ENCODE assay signal across 10 cellular contexts in the genomic region with DNA sequence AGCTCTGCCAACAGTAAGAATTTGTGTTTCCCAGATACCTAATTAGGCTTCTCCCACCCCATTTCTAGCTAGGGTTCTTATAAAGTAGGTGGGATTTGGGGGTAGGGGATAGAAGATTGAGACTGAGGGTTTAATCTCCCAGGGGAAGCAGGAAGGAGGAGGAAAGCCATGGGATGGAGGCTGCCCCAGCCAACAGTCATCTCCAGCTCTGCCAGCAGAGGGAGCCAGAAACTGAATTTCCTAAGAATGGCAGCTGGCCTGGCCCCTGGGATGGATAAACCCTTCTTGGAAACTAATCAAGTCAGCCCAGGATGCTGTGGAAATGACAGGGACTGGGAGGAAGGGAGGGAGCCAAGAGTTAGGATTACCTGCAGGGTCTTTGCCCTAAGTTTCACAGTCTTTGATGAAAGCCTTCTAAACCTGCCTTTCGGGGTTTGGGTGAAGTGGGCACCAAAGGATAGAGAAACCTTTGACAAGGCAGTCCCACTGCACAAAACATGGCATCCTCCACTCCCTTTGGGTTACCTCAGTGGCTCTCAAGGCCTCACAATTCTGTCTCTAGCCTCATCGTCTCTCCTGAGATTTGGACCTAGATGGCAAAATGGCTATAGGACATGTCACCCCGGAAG. TPM values are rescaled to one million over a fixed set of nuclear protein-coding genes. Genes with fewer than 3 reads are reported as not detected.
A peak's percentile ranks its signal among the peaks of the same experiment; 100 is the strongest.
DNase-seq lines count a peak whose midpoint lies in the region; ATAC-seq, FAIRE-seq and TF ChIP-seq lines count a peak whose summit lies in the region.
"Had no signal": no experiment of that assay in that cellular context is flagged by ENCODE, and none has a peak within 500 bp of the region (broad histone marks: within the 10 kb centered on the region; RNA-seq: fewer than 3 reads in every experiment).

No MANE protein-coding gene starts in this region.

- H3K36me3 ChIP-seq in astrocyte (ENCODE audit: insufficient read depth, low read length) (no peaks in the 10 kb centered on the region), hepatocyte (replicated peaks; ENCODE audit: insufficient read depth, low read depth) (no peaks in the 10 kb centered on the region)
- H3K36me3 ChIP-seq: BLaER1 treated with 17β-estradiol and CSF1 and Interleukin-3, amounts not matched to agents 10 nM and 100 nM had no signal

- DNase-seq in NCI-H524 (lab: John Stamatoyannopoulos, UW) = peak; percentile 59 to 86
- DNase-seq in NCI-H524 treated with DMSO at 0.1 percent for 48 hours (lab: John Stamatoyannopoulos, UW) = no peak
- peak; percentile 56 for DNase-seq in LHCN-M2 (ENCODE audit: low read depth)
- peak; percentile 69 for DNase-seq in SK-N-DZ (ENCODE audit: low spot score)
- no peak for DNase-seq in astrocyte (ENCODE audit: low read depth)
- peak; percentile 56 for DNase-seq in hepatocyte (ENCODE audit: low spot score)
- DNase-seq in stimulated activated CD4-positive, alpha-beta T cell treated with anti-CD3 and anti-CD28 coated beads, Interleukin-15, amount 100 ng/mL, for 24 hours = peak; percentile 54

- H3K4me2 ChIP-seq in astrocyte (ENCODE audit: low read length) (no peak overlapping the region), hepatocyte (no peak overlapping the region)
- H3K4me2 ChIP-seq: BLaER1 treated with 17β-estradiol and CSF1 and Interleukin-3, amounts not matched to agents 10 nM and 100 nM had no signal

- H4K20me1 ChIP-seq in astrocyte (ENCODE audit: insufficient read depth, low read length) (no peaks in the 10 kb centered on the region), hepatocyte (ENCODE audit: insufficient read depth, poor library complexity, severe bottlenecking) (no peaks in the 10 kb centered on the region)
- H4K20me1 ChIP-seq: BLaER1 treated with 17β-estradiol and CSF1 and Interleukin-3, amounts not matched to agents 10 nM and 100 nM had no signal

- H3K27ac ChIP-seq in astrocyte (ENCODE audit: low read depth, low read length) (no peak overlapping the region), hepatocyte (no peak overlapping the region)
- H3K27ac ChIP-seq: BLaER1 treated with 17β-estradiol and CSF1 and Interleukin-3, amounts not matched to agents 10 nM and 100 nM had no signal

- H3K27me3 ChIP-seq in astrocyte (ENCODE audit: insufficient read depth, low read length) = no peaks in the 10 kb centered on the region
- no peaks in the 10 kb centered on the region for H3K27me3 ChIP-seq in hepatocyte

- H3K4me1 Mint-ChIP-seq in astrocyte (ENCODE audit: low read depth, unreplicated experiment) = no peaks in the 10 kb centered on the region

- H2AFZ ChIP-seq in astrocyte (ENCODE audit: low read depth, low read length) = no peak overlapping the region
- no peak overlapping the region for H2AFZ ChIP-seq in hepatocyte

- H3K36me3 Mint-ChIP-seq in astrocyte (ENCODE audit: low read depth, unreplicated experiment) = no peaks in the 10 kb centered on the region

- TF ChIP-seq CTCF in astrocyte (IDR thresholded peaks at IDR 0.05; ENCODE audit: insufficient read depth, low read depth, low read length) (peak; percentile 58), hepatocyte (IDR thresholded peaks at IDR 0.05; ENCODE audit: poor library complexity) (peak; percentile 57)

- H3K4me3 ChIP-seq in astrocyte (ENCODE audit: insufficient read depth, low read depth, low read length) = no peak overlapping the region
- H3K4me3 ChIP-seq in hepatocyte = no peak overlapping the region
- H3K4me3 ChIP-seq: BLaER1 treated with 17β-estradiol and CSF1 and Interleukin-3, amounts not matched to agents 10 nM and 100 nM had no signal

- no peaks in the 10 kb centered on the region for H3K79me2 ChIP-seq in astrocyte (ENCODE audit: insufficient read depth, low read length)
- no peaks in the 10 kb centered on the region for H3K79me2 ChIP-seq in hepatocyte

- no peaks in the 10 kb centered on the region for H3K9me3 ChIP-seq in astrocyte (ENCODE audit: insufficient read depth, low read depth, low read length)
- no peaks in the 10 kb centered on the region for H3K9me3 ChIP-seq in hepatocyte (ENCODE audit: low read depth)
- H3K9me3 ChIP-seq: BLaER1 treated with 17β-estradiol and CSF1 and Interleukin-3, amounts not matched to agents 10 nM and 100 nM had no signal

- H3K9me2 ChIP-seq in hepatocyte (replicated peaks; ENCODE audit: insufficient read depth) = no peaks in the 10 kb centered on the region

- H3K27ac Mint-ChIP-seq in astrocyte (ENCODE audit: unreplicated experiment) = no peak overlapping the region

- H3K27me3 Mint-ChIP-seq in astrocyte (ENCODE audit: low read depth, unreplicated experiment) = no peaks in the 10 kb centered on the region

- no peak overlapping the region for H3K4me3 Mint-ChIP-seq in astrocyte (ENCODE audit: unreplicated experiment)

- ATAC-seq in GM19455 (IDR thresholded peaks at IDR 0.05; ENCODE audit: unreplicated experiment) = no peak

- peaks cover 8% of the 10 kb centered on the region for H3K4me1 ChIP-seq in astrocyte (ENCODE audit: insufficient read depth, low read length)
- H3K4me1 ChIP-seq in hepatocyte (ENCODE audit: insufficient read depth) = no peaks in the 10 kb centered on the region
- H3K4me1 ChIP-seq: BLaER1 treated with 17β-estradiol and CSF1 and Interleukin-3, amounts not matched to agents 10 nM and 100 nM had no signal

- H3K9ac ChIP-seq in astrocyte (ENCODE audit: low read length) = no peak overlapping the region
- H3K9ac ChIP-seq: BLaER1 treated with 17β-estradiol and CSF1 and Interleukin-3, amounts not matched to agents 10 nM and 100 nM had no signal

- WGBS in hepatocyte (ENCODE audit: low lambda C conversion rate, missing lambda C conversion rate) = 84% methylated on average over 3 of the region's 3 CpGs

- no peak for FAIRE-seq in astrocyte (lab: Jason Lieb, UNC)
- FAIRE-seq: colon had no signal

- no peaks in the 10 kb centered on the region for H3K9me3 Mint-ChIP-seq in astrocyte (ENCODE audit: unreplicated experiment)

RNA-seq across cellular contexts. Expression of a gene that starts 6.7 kb away (rescaled TPM):
- total RNA-seq in LHCN-M2 (2014; rRNA removed) (15.3 and 18.0 TPM in 2 replicates), astrocyte (0.55 and 1.0 TPM in 2 replicates), hepatocyte (1.5 and 2.5 TPM in 2 replicates)
- 2.4 TPM for polyA plus RNA-seq in LHCN-M2 (2012)
- polyA plus RNA-seq in SK-N-DZ (2014; cell fraction: cytosol; rRNA removed) = 3.8 and 4.6 TPM in 2 replicates
- polyA plus RNA-seq in SK-N-DZ (2014; cell fraction: nucleus; rRNA removed) = 2.4 TPM in 2 replicates
- polyA plus RNA-seq in hepatocyte = 0.51 and 1.6 TPM in 2 replicates

RNA-seq across cellular contexts. Expression of a gene that starts 31.5 kb away (rescaled TPM):
- total RNA-seq in LHCN-M2 (2014; rRNA removed) = 662 and 734 TPM in 2 replicates
- polyA plus RNA-seq in LHCN-M2 (2012) = 926 TPM
- 1,649 and 1,908 TPM in 2 replicates for polyA plus RNA-seq in SK-N-DZ (2014; cell fraction: cytosol; rRNA removed)
- polyA plus RNA-seq in SK-N-DZ (2014; cell fraction: nucleus; rRNA removed) = 821 and 1,107 TPM in 2 replicates
- 565 and 626 TPM in 2 replicates for total RNA-seq in astrocyte
- total RNA-seq in hepatocyte = 650 and 763 TPM in 2 replicates
- 180 and 208 TPM in 2 replicates for polyA plus RNA-seq in hepatocyte

Comparison
In these comparisons a context has a peak if more than half of its experiments do, and no peak if none do; other contexts are left out.
1. DNase-seq: peak in NCI-H524 (2 of 2), LHCN-M2 (single experiment), SK-N-DZ (single experiment), hepatocyte (single experiment) and stimulated activated CD4-positive, alpha-beta T cell treated with anti-CD3 and anti-CD28 coated beads, Interleukin-15, amount 100 ng/mL, for 24 hours (single experiment); none in NCI-H524 treated with DMSO at 0.1 percent for 48 hours (single experiment) and astrocyte (single experiment).